8 cellular contexts compared by ENCODE assay signal in genomic region chr5:82174128-82174918, GRCh38.
DNase-seq lines count a peak whose midpoint lies in the region; ATAC-seq, FAIRE-seq and TF ChIP-seq lines count a peak whose summit lies in the region.

No MANE protein-coding gene starts in this region.

- H3K4me1 ChIP-seq in SJSA1 (replicated peaks) (no peaks in the 10 kb centered on the region), smooth muscle cell (ENCODE audit: low read depth) (peaks cover 6% of the 10 kb centered on the region)

- no peaks in the 10 kb centered on the region for H4K20me1 ChIP-seq in smooth muscle cell (ENCODE audit: low read depth)

- peak overlapping the region; percentile 82 for H3K9ac ChIP-seq in smooth muscle cell (ENCODE audit: low read depth)

- H2AFZ ChIP-seq in smooth muscle cell (ENCODE audit: low read depth), result no peak overlapping the region

- H3K4me3 ChIP-seq in SJSA1 (no peak overlapping the region), smooth muscle cell (no peak overlapping the region)

- H3K36me3 ChIP-seq in SJSA1, result no peaks in the 10 kb centered on the region
- H3K36me3 ChIP-seq in smooth muscle cell (ENCODE audit: low read depth), result no peaks in the 10 kb centered on the region

- no peak overlapping the region for H3K27ac ChIP-seq in SJSA1
- peak overlapping the region; percentile 94 for H3K27ac ChIP-seq in smooth muscle cell (ENCODE audit: low read depth)

- intact Hi-C loops in left cardiac atrium (cut with DNase I), result no loop called here

- ATAC-seq in GM21528 (IDR thresholded peaks at IDR 0.05; ENCODE audit: low FRiP score, unreplicated experiment) (peak; percentile 97), left cardiac atrium (peak; percentile 57 to 80)

- peak overlapping the region; percentile 48 for H3K4me2 ChIP-seq in smooth muscle cell

- TF ChIP-seq CTCF in smooth muscle cell (IDR thresholded peaks at IDR 0.05; ENCODE audit: borderline replicate concordance, insufficient read depth, poor library complexity, severe bottlenecking), result peak; percentile 74

- no peaks in the 10 kb centered on the region for H3K79me2 ChIP-seq in smooth muscle cell (ENCODE audit: low read depth)

- DNase-seq in HTR-8/SVneo (ENCODE audit: insufficient read length, low spot score) (peak; percentile 15), SJSA1 (ENCODE audit: low read depth in 1 of 2, low spot score in 2 of 2) (peak; percentile 18 to 56), left cardiac atrium (peak; percentile 66), smooth muscle cell (lab: John Stamatoyannopoulos, UW; ENCODE audit: unreplicated experiment) (no peak), epidermal melanocyte (ENCODE audit: insufficient read length, low spot score) (no peak)
- DNase-seq in activated naive CD4-positive, alpha-beta T cell treated with Interleukin-2 at 50 U/mL for 16 hours, result peak; percentile 60

- H3F3A ChIP-seq in smooth muscle cell (ENCODE audit: low read depth), result no peaks in the 10 kb centered on the region

- 44% methylated on average over 3 of the region's 3 CpGs for WGBS in smooth muscle cell (ENCODE audit: low lambda C conversion rate)

- peak; percentile 69 for FAIRE-seq in G401.6 (lab: Jason Lieb, UNC)
- no peak for FAIRE-seq in HTR-8/SVneo (lab: Jason Lieb, UNC)

- no peaks in the 10 kb centered on the region for H3K9me3 ChIP-seq in SJSA1 (replicated peaks)
- H3K9me3 ChIP-seq in smooth muscle cell (replicated peaks; ENCODE audit: low read depth), result no peaks in the 10 kb centered on the region

- H3K27me3 ChIP-seq in SJSA1 (replicated peaks), result no peaks in the 10 kb centered on the region
- no peaks in the 10 kb centered on the region for H3K27me3 ChIP-seq in smooth muscle cell (ENCODE audit: low read depth)

Comparison
In these comparisons a context has a peak if more than half of its experiments do, and no peak if none do; other contexts are left out.
1. DNase-seq: peak in HTR-8/SVneo (single experiment), SJSA1 (2 of 2), activated naive CD4-positive, alpha-beta T cell treated with Interleukin-2 at 50 U/mL for 16 hours (single experiment) and left cardiac atrium (single experiment); none in smooth muscle cell (single experiment) and epidermal melanocyte (single experiment).